ENCODE assay signal across 8 cellular contexts in the genomic region with DNA sequence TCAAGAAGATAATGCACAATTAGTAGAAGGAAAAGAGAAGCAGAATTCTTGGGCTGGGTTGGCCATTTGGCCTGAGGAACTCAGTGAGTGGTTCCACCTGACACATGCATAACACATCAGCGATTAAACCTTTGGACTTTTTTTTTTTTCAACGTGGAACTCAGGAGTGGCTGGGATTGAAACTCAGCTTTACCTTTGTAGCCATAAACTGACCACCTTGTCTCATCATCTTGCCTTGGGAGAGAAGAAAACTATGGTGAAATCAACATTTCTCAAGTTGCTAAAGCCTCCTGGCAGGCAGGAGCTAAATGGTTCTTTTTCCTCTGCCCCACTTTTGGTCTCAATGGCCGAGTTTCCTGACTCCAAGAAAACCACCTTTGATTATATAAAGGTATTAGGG. TPM values are rescaled to one million over a fixed set of nuclear protein-coding genes. Genes with fewer than 3 reads are reported as not detected.
DNase-seq lines count a peak whose midpoint lies in the region; ATAC-seq and TF ChIP-seq lines count a peak whose summit lies in the region.

No MANE protein-coding gene starts in this region.

- no peaks in the 10 kb centered on the region for H3F3A ChIP-seq in PC-3 (ENCODE audit: low read length, unreplicated experiment)

- no peaks in the 10 kb centered on the region for H3K27me3 Mint-ChIP-seq in CD4-positive, alpha-beta memory T cell

- H2AFZ ChIP-seq in PC-3 (ENCODE audit: low read length): peak overlapping the region; percentile 57; the same call in 1 of the 2 replicates

- no peak for DNase-seq in CD4-positive, alpha-beta memory T cell
- DNase-seq in PC-3: no peak
- no peak for DNase-seq in NK-92 treated with Interleukin-12 subunit alpha and Interleukin-12 subunit beta, amount 100 ng/mL, for 24 hours (lab: John Stamatoyannopoulos, UW)
- no peak for DNase-seq in NCI-H1048 (lab: John Stamatoyannopoulos, UW)
- no peak for DNase-seq in D341Med (ENCODE audit: low spot score)

- peak overlapping the region; percentile 71 to 80 (median 76) for H3K4me3 Mint-ChIP-seq in CD4-positive, alpha-beta memory T cell

- peak overlapping the region; percentile 62 to 87 (median 80) for H3K27ac Mint-ChIP-seq in CD4-positive, alpha-beta memory T cell

- TF ChIP-seq CTCF in PC-3 (conservative IDR thresholded peaks at IDR 0.05; ENCODE audit: low read depth, low read length) (no peak), neutrophil (IDR thresholded peaks at IDR 0.05) (no peak)

- peak overlapping the region; percentile 27 for H3K27ac ChIP-seq in CD4-positive, alpha-beta memory T cell (ENCODE audit: low read depth, low read length)
- H3K27ac ChIP-seq in PC-3 (ENCODE audit: low read length) (no peak overlapping the region), esophagus (ENCODE audit: low read depth in 2 of 2, low read length in 1 of 2) (peak overlapping the region; percentile 76 to 95), neutrophil (peak overlapping the region; percentile 82)

- no peaks in the 10 kb centered on the region for H4K20me1 ChIP-seq in PC-3 (ENCODE audit: low read length)

- no peak for ATAC-seq in PC-3
- ATAC-seq in HG02885 (IDR thresholded peaks at IDR 0.05; ENCODE audit: poor library complexity, unreplicated experiment): no peak

- no peaks in the 10 kb centered on the region for H3K36me3 Mint-ChIP-seq in CD4-positive, alpha-beta memory T cell

- peaks cover 14% of the 10 kb centered on the region for H3K4me1 ChIP-seq in CD4-positive, alpha-beta memory T cell (ENCODE audit: insufficient read depth, low read length)
- H3K4me1 ChIP-seq in PC-3 (ENCODE audit: insufficient read depth, low read length): peaks cover 10% of the 10 kb centered on the region
- H3K4me1 ChIP-seq in esophagus (ENCODE audit: control insufficient read depth in 2 of 2, insufficient read depth in 2 of 2, low read length in 1 of 2): peaks cover 0 to 2% of the 10 kb centered on the region in 2 donors
- peaks cover 18 to 22% of the 10 kb centered on the region in 2 experiments for H3K4me1 ChIP-seq in neutrophil (ENCODE audit: control insufficient read depth in 1 of 2, insufficient read depth in 1 of 2, low read depth in 1 of 2, low read length in 1 of 2)

- no peaks in the 10 kb centered on the region for H3K27me3 ChIP-seq in CD4-positive, alpha-beta memory T cell (ENCODE audit: insufficient read depth, low read length)
- H3K27me3 ChIP-seq in PC-3 (ENCODE audit: low read length): no peaks in the 10 kb centered on the region
- no peaks in the 10 kb centered on the region for H3K27me3 ChIP-seq in esophagus (ENCODE audit: control insufficient read depth in 1 of 2, insufficient read depth in 2 of 2, low read length in 2 of 2)
- H3K27me3 ChIP-seq in neutrophil: no peaks in the 10 kb centered on the region

- H3K79me2 ChIP-seq in PC-3 (ENCODE audit: low read length): peaks cover 21% of the 10 kb centered on the region

- no peaks in the 10 kb centered on the region for H3K36me3 ChIP-seq in CD4-positive, alpha-beta memory T cell (ENCODE audit: insufficient read depth, low read length)
- no peaks in the 10 kb centered on the region for H3K36me3 ChIP-seq in PC-3 (ENCODE audit: low read depth, low read length)
- no peaks in the 10 kb centered on the region for H3K36me3 ChIP-seq in esophagus (ENCODE audit: control insufficient read depth in 2 of 2, insufficient read depth in 2 of 2, low read length in 1 of 2)
- H3K36me3 ChIP-seq in neutrophil: no peaks in the 10 kb centered on the region

- peak overlapping the region in 1 of 2 donors; percentile 19 for H3K4me3 ChIP-seq in CD4-positive, alpha-beta memory T cell (ENCODE audit: low read length in 2 of 2)
- H3K4me3 ChIP-seq in PC-3 (ENCODE audit: low read length): no peak overlapping the region
- H3K4me3 ChIP-seq in esophagus (ENCODE audit: low read depth in 1 of 2, low read length in 2 of 2): no peak overlapping the region
- peak overlapping the region; percentile 50 to 78 for H3K4me3 ChIP-seq in neutrophil (ENCODE audit: low read depth in 1 of 2, low read length in 1 of 2)

- intact Hi-C loops in CD4-positive, alpha-beta memory T cell (cut with micrococcal nuclease): loop anchor here (2.0 kb wide), 2 partner anchors 292 to 374 kb away; no protein-coding TSS in a partner anchor
- intact Hi-C loops in PC-3 (cut with micrococcal nuclease): loop anchor here (5.0 to 10.0 kb wide), 4 partner anchors 39 to 172 kb away; partner anchors contain the start of gene TBC1D1

- POLR2A ChIA-PET in CD4-positive, alpha-beta memory T cell (lab: Charles Lee; ENCODE audit: partially characterized antibody): interaction anchor here (0.8 to 3.3 kb wide), 3 partner anchors 85 to 173 kb away, joined by 5 to 23 read pairs (median 6); partner anchors contain the start of genes PGM2 and TBC1D1
- POLR2A ChIA-PET in PC-3 (lab: Charles Lee; ENCODE audit: unreplicated experiment): no interaction called here

- WGBS in esophagus, 2 donors: 33 to 38% methylated on average over 3 of the region's 3 CpGs

- H3K9ac ChIP-seq in PC-3 (ENCODE audit: low read length): no peak overlapping the region

- no peaks in the 10 kb centered on the region for H3K9me3 Mint-ChIP-seq in CD4-positive, alpha-beta memory T cell

- CTCF ChIA-PET in CD4-positive, alpha-beta memory T cell (lab: Charles Lee; ENCODE audit: partially characterized antibody): interaction anchor here (0.8 to 3.3 kb wide), 6 partner anchors 9 to 175 kb away, joined by 3 to 32 read pairs (median 4); no protein-coding TSS in a partner anchor
- CTCF ChIA-PET in PC-3 (lab: Charles Lee): no interaction called here

- BruUV-seq in PC-3 (replicated peaks; lab: Mats Ljungman, UMichigan): no TSS peak

- no peaks in the 10 kb centered on the region for H3K9me3 ChIP-seq in CD4-positive, alpha-beta memory T cell (ENCODE audit: control insufficient read depth in 1 of 2, low read length in 2 of 2)
- H3K9me3 ChIP-seq in PC-3 (ENCODE audit: low read length) (no peaks in the 10 kb centered on the region), esophagus (ENCODE audit: control insufficient read depth in 2 of 2, insufficient read depth in 1 of 2, low read depth in 1 of 2, low read length in 1 of 2) (no peaks in the 10 kb centered on the region), neutrophil (no peaks in the 10 kb centered on the region)

- H3K4me1 Mint-ChIP-seq in CD4-positive, alpha-beta memory T cell: peaks cover 6 to 30% (median 17%) of the 10 kb centered on the region in 4 donors

- no peaks in the 10 kb centered on the region for H3K9me2 ChIP-seq in PC-3 (replicated peaks; ENCODE audit: low read length)

- peak overlapping the region; percentile 57; the same call in 1 of the 2 replicates for H3K4me2 ChIP-seq in PC-3 (ENCODE audit: low read length)

RNA-seq across cellular contexts. Expression of gene PTTG2, which starts 16.3 kb away (rescaled TPM):
- total RNA-seq in CD4-positive, alpha-beta memory T cell: 1 to 10 TPM; 1.5 to 1.9 TPM
- not detected for polyA plus RNA-seq in CD4-positive, alpha-beta memory T cell
- not detected in 2 replicates for total RNA-seq in PC-3 (2014; rRNA removed)
- under 1 TPM in 1 of 2 donors, not detected in 1; 0.20 TPM for polyA plus RNA-seq in esophagus

Comparison
In these comparisons a context has a peak if more than half of its experiments do, and no peak if none do; other contexts are left out.
1. H3K4me3 ChIP-seq: peak in neutrophil (2 of 2); none in PC-3 (single experiment) and esophagus (0 of 2).